1 cellular context compared by ENCODE assay signal in the genomic region with DNA sequence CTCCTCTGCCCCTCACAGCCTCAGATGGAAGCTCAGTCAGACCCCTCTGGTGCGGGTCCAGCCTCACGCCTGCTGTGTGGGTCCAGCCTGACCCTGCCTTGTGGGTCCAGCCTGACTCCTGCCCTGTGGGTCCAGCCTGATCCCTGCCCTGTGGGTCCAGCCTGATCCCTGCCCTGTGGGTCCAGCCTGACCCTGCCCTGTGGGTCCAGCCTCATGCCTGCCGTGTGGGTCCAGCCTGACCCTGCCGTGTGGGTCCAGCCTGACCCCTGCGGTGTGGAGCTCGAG.
TF ChIP-seq lines count a peak whose summit lies in the region.

No MANE protein-coding gene starts in this region.

TF ChIP-seq in IMR-90, 13 proteins besides CTCF, POLR2A, EP300 and RAD21 (continued from another document):
- TF ChIP-seq BHLHE40 (IDR thresholded peaks at IDR 0.05; ENCODE audit: low read depth, low read length): no peak
- no peak for TF ChIP-seq CHD1 (IDR thresholded peaks at IDR 0.05; ENCODE audit: low read depth, low read length)
- no peak for TF ChIP-seq ELK1 (IDR thresholded peaks at IDR 0.05; ENCODE audit: borderline replicate concordance, low read depth, low read length)
- TF ChIP-seq SMC3 (IDR thresholded peaks at IDR 0.05; ENCODE audit: low read depth, low read length): no peak
TF ChIP-seq in IMR-90: peak in this region for 0.
